In genomic region chr19:48644839-48645651, GRCh38 we compare ENCODE assay signal across 8 cellular contexts. TPM values are rescaled to one million over a fixed set of nuclear protein-coding genes. Genes with fewer than 3 reads are reported as not detected.
DNase-seq lines count a peak whose midpoint lies in the region; ATAC-seq and TF ChIP-seq lines count a peak whose summit lies in the region.

No MANE protein-coding gene starts in this region.

- H2BK12ac ChIP-seq in trophoblast cell (ENCODE audit: low read length) = no peak overlapping the region

- DNase-seq in GM12864 (ENCODE audit: low read depth) (no peak), NAMALWA (ENCODE audit: low spot score) (peak; percentile 84), heart left ventricle (peak; percentile 70 to 86 (median 83)), trophoblast cell (peak; percentile 53 to 71), upper lobe of left lung (peak in 1 of 2 donors; percentile 84)
- DNase-seq in activated naive CD8-positive, alpha-beta T cell treated with anti-CD3 and anti-CD28 coated beads, Interleukin-2, amount 10 ng/mL, durations not matched to agents 7 days and 5 days = peak; percentile 67

- peak overlapping the region; percentile 93 for H3K4me3 Mint-ChIP-seq in activated naive CD8-positive, alpha-beta T cell treated with anti-CD3 and anti-CD28 coated beads, Interleukin-2, amount 10 ng/mL, durations not matched to agents 7 days and 5 days

- H3K36me3 ChIP-seq in SU-DHL-6 (ENCODE audit: low read length) (no peaks in the 10 kb centered on the region), heart left ventricle (no peaks in the 10 kb centered on the region), trophoblast cell (ENCODE audit: control insufficient read depth in 1 of 2, insufficient read depth in 2 of 2, low read length in 2 of 2) (no peaks in the 10 kb centered on the region), upper lobe of left lung (no peaks in the 10 kb centered on the region)

- H4K12ac ChIP-seq in trophoblast cell (ENCODE audit: low read depth, low read length) = no peak overlapping the region

- H3K27me3 ChIP-seq in SU-DHL-6 (ENCODE audit: low read length) (no peaks in the 10 kb centered on the region), heart left ventricle (no peaks in the 10 kb centered on the region), trophoblast cell (ENCODE audit: insufficient read depth, low read length) (no peaks in the 10 kb centered on the region), upper lobe of left lung (no peaks in the 10 kb centered on the region)

- H3K14ac ChIP-seq in trophoblast cell (ENCODE audit: low read length) = no peak overlapping the region

- POLR2A ChIA-PET in activated naive CD8-positive, alpha-beta T cell treated with anti-CD3 and anti-CD28 coated beads, Interleukin-2, amount 10 ng/mL, durations not matched to agents 7 days and 5 days (lab: Charles Lee) = interaction anchor here (0.6 to 2.2 kb wide), 13 partner anchors 8 to 348 kb away, joined by 3 to 16 read pairs (median 4); partner anchors contain the start of genes DBP, GYS1, RPL18 and RUVBL2

- WGBS in heart left ventricle, 4 donors = 1 to 4% (median 2%) methylated on average over 21 to 26 of the region's 26 CpGs
- WGBS in trophoblast cell (ENCODE audit: extremely low coverage, insufficient coverage, insufficient read length) = no CpG with 5 or more reads among the region's 26 CpGs
- 9 to 14% methylated on average over 16 to 22 of the region's 26 CpGs for WGBS in upper lobe of left lung, 2 donors

- H3K9me2 ChIP-seq in SU-DHL-6 (replicated peaks; ENCODE audit: insufficient read depth, low read length) = no peaks in the 10 kb centered on the region

- no peaks in the 10 kb centered on the region for H3K79me2 ChIP-seq in SU-DHL-6 (ENCODE audit: insufficient read depth, low read length)
- no peaks in the 10 kb centered on the region for H3K79me2 ChIP-seq in trophoblast cell (ENCODE audit: control insufficient read depth, insufficient read depth, low read length, poor library complexity)

- peaks cover 37% of the 10 kb centered on the region for H3K4me1 Mint-ChIP-seq in activated naive CD8-positive, alpha-beta T cell treated with anti-CD3 and anti-CD28 coated beads, Interleukin-2, amount 10 ng/mL, durations not matched to agents 7 days and 5 days

- ATAC-seq in activated naive CD8-positive, alpha-beta T cell treated with anti-CD3 and anti-CD28 coated beads, Interleukin-2, amount 10 ng/mL, durations not matched to agents 7 days and 5 days (ENCODE audit: low read depth) = peak; percentile 65
- ATAC-seq in heart left ventricle = peak; percentile 66 to 82 (median 80)
- peak; percentile 86 to 90 for ATAC-seq in upper lobe of left lung (ENCODE audit: low FRiP score in 2 of 2)
- no peak for ATAC-seq in GM21367 (IDR thresholded peaks at IDR 0.05; ENCODE audit: unreplicated experiment)

- no peaks in the 10 kb centered on the region for H3K79me1 ChIP-seq in trophoblast cell (ENCODE audit: low read length)

- H3K27ac ChIP-seq in SU-DHL-6 (ENCODE audit: low read depth, low read length) = no peak overlapping the region
- peak overlapping the region; percentile 56 to 91 (median 82) for H3K27ac ChIP-seq in heart left ventricle
- no peak overlapping the region for H3K27ac ChIP-seq in trophoblast cell (ENCODE audit: low read depth, low read length)
- H3K27ac ChIP-seq in upper lobe of left lung = peak overlapping the region; percentile 74 to 92 (median 83)

- H3K9ac ChIP-seq in SU-DHL-6 (ENCODE audit: low read length) (peak overlapping the region; percentile 54; the same call in 1 of the 2 replicates), trophoblast cell (ENCODE audit: low read length) (no peak overlapping the region)

- intact Hi-C loops in heart left ventricle (cut with DNase I) = loop anchor here (5.0 to 10.0 kb wide), 10 partner anchors 70 to 330 kb away; partner anchors contain the start of genes HSD17B14 (in 6 of the 10), MAMSTR (in 2 of the 10) and FTL (in 1 of the 10)

- H4K8ac ChIP-seq in trophoblast cell (ENCODE audit: low read depth, low read length) = peak overlapping the region; percentile 59

- H2AFZ ChIP-seq in SU-DHL-6 (ENCODE audit: low read depth, low read length, severe bottlenecking) (peak overlapping the region; percentile 78), trophoblast cell (ENCODE audit: insufficient read depth, low read length, poor library complexity) (peak overlapping the region; percentile 12)

- no peak overlapping the region for H2AK5ac ChIP-seq in trophoblast cell (ENCODE audit: low read length)

- H3K4ac ChIP-seq in trophoblast cell (ENCODE audit: low read depth, low read length) = no peak overlapping the region

- H3K4me2 ChIP-seq in SU-DHL-6 (ENCODE audit: low read depth, low read length, poor library complexity, severe bottlenecking) (peak overlapping the region; percentile 62), trophoblast cell (ENCODE audit: low read length) (peak overlapping the region; percentile 90)

- H3K23ac ChIP-seq in trophoblast cell (ENCODE audit: low read length) = no peak overlapping the region

- no peaks in the 10 kb centered on the region for H3F3A ChIP-seq in SU-DHL-6 (ENCODE audit: insufficient read depth)

- H3K9me3 ChIP-seq in SU-DHL-6 (ENCODE audit: insufficient read depth, low read length) (no peaks in the 10 kb centered on the region), heart left ventricle (no peaks in the 10 kb centered on the region), trophoblast cell (ENCODE audit: insufficient read depth, low read depth, low read length) (no peaks in the 10 kb centered on the region), upper lobe of left lung (no peaks in the 10 kb centered on the region)

- no peak overlapping the region for H4K91ac ChIP-seq in trophoblast cell (ENCODE audit: low read depth, low read length)

- no peak overlapping the region for H3K18ac ChIP-seq in trophoblast cell (ENCODE audit: low read length)

- no peaks in the 10 kb centered on the region for H3K27me3 Mint-ChIP-seq in activated naive CD8-positive, alpha-beta T cell treated with anti-CD3 and anti-CD28 coated beads, Interleukin-2, amount 10 ng/mL, durations not matched to agents 7 days and 5 days

- no peak overlapping the region for H2BK120ac ChIP-seq in trophoblast cell (ENCODE audit: insufficient read depth, low read length, poor library complexity)

- TF ChIP-seq EP300 in upper lobe of left lung (IDR thresholded peaks at IDR 0.05) = no peak

- H3K36me3 Mint-ChIP-seq in activated naive CD8-positive, alpha-beta T cell treated with anti-CD3 and anti-CD28 coated beads, Interleukin-2, amount 10 ng/mL, durations not matched to agents 7 days and 5 days = no peaks in the 10 kb centered on the region

- H2BK5ac ChIP-seq in trophoblast cell (ENCODE audit: low read depth, low read length, poor library complexity) = no peak overlapping the region

- TF ChIP-seq CTCF in GM12864 (IDR thresholded peaks at IDR 0.05; ENCODE audit: low read depth, low read length, missing control alignments) (no peak), SU-DHL-6 (IDR thresholded peaks at IDR 0.05; ENCODE audit: insufficient read depth, low read length, poor library complexity, severe bottlenecking) (no peak), heart left ventricle (IDR thresholded peaks at IDR 0.05) (no peak), upper lobe of left lung (IDR thresholded peaks at IDR 0.05) (no peak)

- no peaks in the 10 kb centered on the region for H4K20me1 ChIP-seq in SU-DHL-6 (ENCODE audit: low read depth, low read length)

- H3K4me1 ChIP-seq in heart left ventricle (peaks cover 0 to 29% (median 13%) of the 10 kb centered on the region in 12 donors), trophoblast cell (ENCODE audit: control insufficient read depth in 1 of 2, insufficient read depth in 2 of 2, low read length in 2 of 2) (peaks cover 6 to 13% of the 10 kb centered on the region in 2 experiments), upper lobe of left lung (peaks cover 17 to 23% (median 23%) of the 10 kb centered on the region in 4 donors)

- TF ChIP-seq POLR2A in heart left ventricle (IDR thresholded peaks at IDR 0.05) (no peak), upper lobe of left lung (IDR thresholded peaks at IDR 0.05) (no peak)

- no peaks in the 10 kb centered on the region for H3K9me3 Mint-ChIP-seq in activated naive CD8-positive, alpha-beta T cell treated with anti-CD3 and anti-CD28 coated beads, Interleukin-2, amount 10 ng/mL, durations not matched to agents 7 days and 5 days

- H3K27ac Mint-ChIP-seq in activated naive CD8-positive, alpha-beta T cell treated with anti-CD3 and anti-CD28 coated beads, Interleukin-2, amount 10 ng/mL, durations not matched to agents 7 days and 5 days = peak overlapping the region; percentile 84

- peak overlapping the region; percentile 51 for H3K4me3 ChIP-seq in GM12864 (ENCODE audit: low read depth, low read length)
- H3K4me3 ChIP-seq in SU-DHL-6 (ENCODE audit: insufficient read depth, low read length, poor library complexity, severe bottlenecking) = no peak overlapping the region
- peak overlapping the region; percentile 2 to 69 (median 58) for H3K4me3 ChIP-seq in heart left ventricle
- no peak overlapping the region for H3K4me3 ChIP-seq in trophoblast cell (ENCODE audit: low read depth, low read length)
- H3K4me3 ChIP-seq in upper lobe of left lung = peak overlapping the region in 3 of 4 donors; percentile 47 to 68 (median 50)

RNA-seq across cellular contexts. Expression of gene CA11, which starts 0.9 kb away (rescaled TPM):
- total RNA-seq in activated naive CD8-positive, alpha-beta T cell treated with anti-CD3 and anti-CD28 coated beads, Interleukin-2, amount 10 ng/mL, durations not matched to agents 7 days and 5 days = 10 to 100 TPM in 1 of 2 experiments, 1 to 10 TPM in 1; 9.7 to 10.4 TPM
- 10 to 100 TPM in 1 of 9 donors, 1 to 10 TPM in 8; 2.2 to 14.6 (median 5.8) TPM for total RNA-seq in heart left ventricle
- polyA plus RNA-seq in heart left ventricle = 10 to 100 TPM in 1 of 2 donors, 1 to 10 TPM in 1; 3.4 to 14.8 TPM
- 7.2 TPM in 2 replicates for polyA plus RNA-seq in trophoblast cell (2013)
- total RNA-seq in upper lobe of left lung = 1 to 10 TPM; 2.1 to 8.1 (median 5.3) TPM

RNA-seq across cellular contexts. Expression of gene DBP, which starts 7.9 kb away (rescaled TPM):
- 10 to 100 TPM; 34.0 to 34.8 TPM for total RNA-seq in activated naive CD8-positive, alpha-beta T cell treated with anti-CD3 and anti-CD28 coated beads, Interleukin-2, amount 10 ng/mL, durations not matched to agents 7 days and 5 days
- total RNA-seq in heart left ventricle (10 to 100 TPM in 5 of 9 donors, 1 to 10 TPM in 4; 1.4 to 34.2 (median 12.5) TPM), upper lobe of left lung (10 to 100 TPM in 3 of 6 donors, 1 to 10 TPM in 3; 5.2 to 25.4 (median 10.0) TPM)
- 10 to 100 TPM in 1 of 2 donors, 1 to 10 TPM in 1; 3.9 to 11.6 TPM for polyA plus RNA-seq in heart left ventricle
- 0.90 and 0.94 TPM in 2 replicates for polyA plus RNA-seq in trophoblast cell (2013)

RNA-seq across cellular contexts. Expression of gene SPHK2, which starts 25.7 kb away (rescaled TPM):
- total RNA-seq in activated naive CD8-positive, alpha-beta T cell treated with anti-CD3 and anti-CD28 coated beads, Interleukin-2, amount 10 ng/mL, durations not matched to agents 7 days and 5 days = 10 to 100 TPM; 31.4 to 31.8 TPM
- 10 to 100 TPM in 2 of 9 donors, 1 to 10 TPM in 7; 5.6 to 13.1 (median 8.6) TPM for total RNA-seq in heart left ventricle
- 10 to 100 TPM; 10.3 to 11.0 TPM for polyA plus RNA-seq in heart left ventricle
- 14.1 and 14.9 TPM in 2 replicates for polyA plus RNA-seq in trophoblast cell (2013)
- 10 to 100 TPM in 5 of 6 donors, 1 to 10 TPM in 1; 9.1 to 50.3 (median 26.8) TPM for total RNA-seq in upper lobe of left lung

RNA-seq across cellular contexts. Expression of gene RPL18, which starts 26.1 kb away (rescaled TPM):
- total RNA-seq in activated naive CD8-positive, alpha-beta T cell treated with anti-CD3 and anti-CD28 coated beads, Interleukin-2, amount 10 ng/mL, durations not matched to agents 7 days and 5 days = 1,000 to 10,000 TPM; 1,565 to 1,587 TPM
- total RNA-seq in heart left ventricle = 100 to 1,000 TPM; 470 to 877 (median 692) TPM
- polyA plus RNA-seq in heart left ventricle = 1,000 to 10,000 TPM; 1,040 to 1,773 TPM
- 1,727 and 1,729 TPM in 2 replicates for polyA plus RNA-seq in trophoblast cell (2013)
- 1,000 to 10,000 TPM in 5 of 6 donors, 100 to 1,000 TPM in 1; 950 to 1,930 (median 1,443) TPM for total RNA-seq in upper lobe of left lung

RNA-seq across cellular contexts. Expression of gene NTN5, which starts 27.8 kb away (rescaled TPM):
- 1 to 10 TPM; 1.8 to 2.3 TPM for total RNA-seq in activated naive CD8-positive, alpha-beta T cell treated with anti-CD3 and anti-CD28 coated beads, Interleukin-2, amount 10 ng/mL, durations not matched to agents 7 days and 5 days
- total RNA-seq in heart left ventricle = under 1 TPM in 3 of 9 donors, not detected in 6; 0.12 to 0.42 (median 0.20) TPM
- polyA plus RNA-seq in heart left ventricle = under 1 TPM in 1 of 2 donors, not detected in 1; 0.11 TPM
- 0.11 and 0.19 TPM in 2 replicates for polyA plus RNA-seq in trophoblast cell (2013)
- total RNA-seq in upper lobe of left lung = 1 to 10 TPM in 3 of 6 donors, under 1 TPM in 2, not detected in 1; 0.57 to 3.1 (median 1.0) TPM

Comparison
In these comparisons a context has a peak if more than half of its experiments do, and no peak if none do; other contexts are left out.
1. H3K4me3 ChIP-seq: peak in GM12864 (single experiment), heart left ventricle (12 of 12) and upper lobe of left lung (3 of 4); none in SU-DHL-6 (single experiment) and trophoblast cell (single experiment).
2. H3K27ac ChIP-seq: peak in heart left ventricle (12 of 12) and upper lobe of left lung (4 of 4); none in SU-DHL-6 (single experiment) and trophoblast cell (single experiment).